Comparison of ENCODE assay signal across 8 cellular contexts in genomic region chr2:60581461-60582282, GRCh38. TPM values are rescaled to one million over a fixed set of nuclear protein-coding genes. Genes with fewer than 3 reads are reported as not detected.
DNase-seq lines count a peak whose midpoint lies in the region; ATAC-seq and TF ChIP-seq lines count a peak whose summit lies in the region.

No MANE protein-coding gene starts in this region.

- ATAC-seq in GM19395 (IDR thresholded peaks at IDR 0.05; ENCODE audit: unreplicated experiment) (peak; percentile 95), HG03520 (IDR thresholded peaks at IDR 0.05; ENCODE audit: unreplicated experiment) (peak; percentile 90), PC-3 (peak; percentile 97), foreskin keratinocyte (peak; percentile 91)

- no peaks in the 10 kb centered on the region for H3F3A ChIP-seq in PC-3 (ENCODE audit: low read length, unreplicated experiment)

- peaks cover 76% of the 10 kb centered on the region for H3K27me3 ChIP-seq in PC-3 (ENCODE audit: low read length)
- H3K27me3 ChIP-seq in foreskin keratinocyte, result peaks cover 5% of the 10 kb centered on the region
- H3K27me3 ChIP-seq in neuron (ENCODE audit: insufficient read depth, low read length), result peaks cover 15% of the 10 kb centered on the region

- H4K20me1 ChIP-seq in PC-3 (ENCODE audit: low read length), result no peaks in the 10 kb centered on the region

- no peak overlapping the region for H3K9ac ChIP-seq in PC-3 (ENCODE audit: low read length)

- H3K9me3 Mint-ChIP-seq in activated T-helper 2 cell treated with anti-CD3 and anti-CD28 coated beads, Interferon-gamma antibody, Interleukin-2, Interleukin-4, amounts not matched to agents 10 μg/mL and 5 μg/mL and 100 μg/mL, durations not matched to agents 14 hours and 24 hours and 36 hours, result no peaks in the 10 kb centered on the region

- CTCF ChIA-PET in PC-3 (lab: Charles Lee), result interaction anchor here (0.6 to 1.3 kb wide), 4 partner anchors 16 to 1556 kb away, joined by 3 to 12 read pairs (median 4); no protein-coding TSS in a partner anchor

- no peaks in the 10 kb centered on the region for H3K36me3 Mint-ChIP-seq in activated T-helper 2 cell treated with anti-CD3 and anti-CD28 coated beads, Interferon-gamma antibody, Interleukin-2, Interleukin-4, amounts not matched to agents 10 μg/mL and 5 μg/mL and 100 μg/mL, durations not matched to agents 14 hours and 24 hours and 36 hours (ENCODE audit: low read depth)

- no peaks in the 10 kb centered on the region for H3K79me2 ChIP-seq in PC-3 (ENCODE audit: low read length)

- intact Hi-C loops in PC-3 (cut with micrococcal nuclease), result no loop called here
- intact Hi-C loops in activated T-helper 2 cell treated with anti-CD3 and anti-CD28 coated beads, Interferon-gamma antibody, Interleukin-2, Interleukin-4, amounts not matched to agents 10 μg/mL and 5 μg/mL and 100 μg/mL, durations not matched to agents 14 hours and 24 hours and 36 hours (cut with micrococcal nuclease), result loop anchor here (2.0 kb wide), 1 partner anchor 21 kb away; no protein-coding TSS in a partner anchor

- H3K4me2 ChIP-seq in PC-3 (ENCODE audit: low read length), result peak overlapping the region; percentile 92

- no peaks in the 10 kb centered on the region for H3K4me1 Mint-ChIP-seq in activated T-helper 2 cell treated with anti-CD3 and anti-CD28 coated beads, Interferon-gamma antibody, Interleukin-2, Interleukin-4, amounts not matched to agents 10 μg/mL and 5 μg/mL and 100 μg/mL, durations not matched to agents 14 hours and 24 hours and 36 hours (ENCODE audit: low read depth)

- H2AFZ ChIP-seq in PC-3 (ENCODE audit: low read length), result peak overlapping the region; percentile 92
- peak overlapping the region; percentile 75 for H2AFZ ChIP-seq in neuron (ENCODE audit: low read depth, low read length)

- H3K4me3 ChIP-seq in PC-3 (ENCODE audit: low read length), result peak overlapping the region; percentile 64
- peak overlapping the region; percentile 27 for H3K4me3 ChIP-seq in neuron (ENCODE audit: low read length)

- BruUV-seq in PC-3 (replicated peaks; lab: Mats Ljungman, UMichigan), result no TSS peak

- H3K9me3 ChIP-seq in PC-3 (ENCODE audit: low read length) (no peaks in the 10 kb centered on the region), neuron (ENCODE audit: low read length) (no peaks in the 10 kb centered on the region)

- no peaks in the 10 kb centered on the region for H3K36me3 ChIP-seq in PC-3 (ENCODE audit: low read depth, low read length)
- H3K36me3 ChIP-seq in neuron (ENCODE audit: insufficient read depth, low read length), result no peaks in the 10 kb centered on the region

- no peak overlapping the region for H3K27ac ChIP-seq in PC-3 (ENCODE audit: low read length)
- no peak overlapping the region for H3K27ac ChIP-seq in foreskin keratinocyte
- H3K27ac ChIP-seq in substantia nigra (ENCODE audit: low read depth, low read length, poor library complexity, severe bottlenecking), result no peak overlapping the region

- peak; percentile 85 for DNase-seq in COLO668 (lab: John Stamatoyannopoulos, UW; ENCODE audit: unreplicated experiment)
- DNase-seq in PC-3, result peak; percentile 73
- DNase-seq in activated T-helper 2 cell treated with anti-CD3 and anti-CD28 coated beads, Interferon-gamma antibody, Interleukin-2, Interleukin-4, amounts not matched to agents 10 μg/mL and 5 μg/mL and 100 μg/mL, durations not matched to agents 14 hours and 24 hours and 36 hours (ENCODE audit: low spot score), result peak; percentile 49
- no peak for DNase-seq in foreskin keratinocyte
- DNase-seq in substantia nigra (lab: John Stamatoyannopoulos, UW), result peak in 45 of 49 donors; percentile 10 to 79 (median 52)

- no peak overlapping the region for H3K27ac Mint-ChIP-seq in activated T-helper 2 cell treated with anti-CD3 and anti-CD28 coated beads, Interferon-gamma antibody, Interleukin-2, Interleukin-4, amounts not matched to agents 10 μg/mL and 5 μg/mL and 100 μg/mL, durations not matched to agents 14 hours and 24 hours and 36 hours

- peak; percentile 93 for TF ChIP-seq CTCF in PC-3 (conservative IDR thresholded peaks at IDR 0.05; ENCODE audit: low read depth, low read length)
- TF ChIP-seq CTCF in foreskin keratinocyte (conservative IDR thresholded peaks at IDR 0.05), result peak; percentile 97

- no peak overlapping the region for H3K4me3 Mint-ChIP-seq in activated T-helper 2 cell treated with anti-CD3 and anti-CD28 coated beads, Interferon-gamma antibody, Interleukin-2, Interleukin-4, amounts not matched to agents 10 μg/mL and 5 μg/mL and 100 μg/mL, durations not matched to agents 14 hours and 24 hours and 36 hours (ENCODE audit: low read depth)

- no peaks in the 10 kb centered on the region for H3K9me2 ChIP-seq in PC-3 (replicated peaks; ENCODE audit: low read length)

- H3K4me1 ChIP-seq in PC-3 (ENCODE audit: insufficient read depth, low read length), result peaks cover 3% of the 10 kb centered on the region; the same call in 1 of the 2 replicates
- H3K4me1 ChIP-seq in foreskin keratinocyte, result peaks cover 10% of the 10 kb centered on the region
- H3K4me1 ChIP-seq in neuron (ENCODE audit: insufficient read depth, low read length), result no peaks in the 10 kb centered on the region

- POLR2A ChIA-PET in PC-3 (lab: Charles Lee; ENCODE audit: unreplicated experiment), result no interaction called here

- peaks cover 30% of the 10 kb centered on the region for H3K27me3 Mint-ChIP-seq in activated T-helper 2 cell treated with anti-CD3 and anti-CD28 coated beads, Interferon-gamma antibody, Interleukin-2, Interleukin-4, amounts not matched to agents 10 μg/mL and 5 μg/mL and 100 μg/mL, durations not matched to agents 14 hours and 24 hours and 36 hours (ENCODE audit: low read depth)

RNA-seq across cellular contexts. Expression of gene BCL11A, which starts 28.2 kb away (rescaled TPM):
- total RNA-seq in PC-3 (2014; rRNA removed), result 3.1 and 4.6 TPM in 2 replicates
- 0.21 TPM in 2 replicates for total RNA-seq in activated T-helper 2 cell treated with anti-CD3 and anti-CD28 coated beads, Interferon-gamma antibody, Interleukin-2, Interleukin-4, amounts not matched to agents 10 μg/mL and 5 μg/mL and 100 μg/mL, durations not matched to agents 14 hours and 24 hours and 36 hours
- total RNA-seq in foreskin keratinocyte, result 7.1 and 7.2 TPM in 2 replicates
- polyA plus RNA-seq in foreskin keratinocyte, result 5.3 and 6.9 TPM in 2 replicates

Comparison
In these comparisons a context has a peak if more than half of its experiments do, and no peak if none do; other contexts are left out.
1. DNase-seq: peak in COLO668 (single experiment), PC-3 (single experiment), activated T-helper 2 cell treated with anti-CD3 and anti-CD28 coated beads, Interferon-gamma antibody, Interleukin-2, Interleukin-4, amounts not matched to agents 10 μg/mL and 5 μg/mL and 100 μg/mL, durations not matched to agents 14 hours and 24 hours and 36 hours (single experiment) and substantia nigra (45 of 49); none in foreskin keratinocyte (0 of 2).
2. Peak in every context shown above with its lines, with median percentiles within 50 percentile points of each other: ATAC-seq.